Comparison of ENCODE assay signal across 8 cellular contexts in the genomic region with DNA sequence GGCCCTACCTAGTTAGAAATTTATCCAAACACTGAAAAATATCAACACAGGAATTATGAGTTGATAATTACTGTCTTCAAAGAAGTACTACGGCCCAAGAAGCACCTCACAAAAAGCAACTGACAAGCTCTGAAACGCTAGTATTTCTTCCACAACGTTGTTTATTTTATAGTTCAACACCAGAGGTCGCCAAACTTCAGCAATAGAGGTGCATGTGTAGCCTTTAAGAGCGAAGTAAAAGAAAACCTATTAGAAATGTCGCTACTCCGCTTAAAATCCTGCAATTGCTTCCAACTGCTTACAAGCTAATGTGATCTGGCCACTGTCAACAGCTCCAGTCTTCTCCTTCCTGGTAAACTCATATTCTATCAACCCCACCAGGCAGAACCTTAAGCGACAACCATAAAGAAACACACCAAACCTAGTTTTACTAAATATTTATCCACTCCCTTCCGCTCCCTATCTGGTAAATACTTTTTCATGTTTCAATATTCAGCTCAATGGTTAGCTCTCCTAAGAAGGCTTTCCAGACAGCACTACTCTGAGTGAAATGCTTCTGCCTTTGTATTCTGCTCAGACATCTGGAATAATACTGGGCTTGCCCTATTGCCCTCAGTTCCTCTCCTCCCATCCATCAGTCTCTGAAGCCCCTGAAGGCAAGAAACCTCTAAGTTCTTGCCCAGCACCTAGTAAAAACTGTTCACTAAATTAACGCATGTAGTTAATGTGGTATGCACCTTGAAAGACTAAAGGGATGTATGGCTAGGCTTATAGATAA.
A peak's percentile ranks its signal among the peaks of the same experiment; 100 is the strongest.
DNase-seq lines count a peak whose midpoint lies in the region; ATAC-seq, FAIRE-seq and TF ChIP-seq lines count a peak whose summit lies in the region.

No MANE protein-coding gene starts in this region.

- H3K9me2 ChIP-seq in Loucy (replicated peaks; ENCODE audit: low read depth, low read length): no peaks in the 10 kb centered on the region

- H3K27me3 ChIP-seq in Loucy (ENCODE audit: insufficient read depth, low read length, poor library complexity, severe bottlenecking) (no peaks in the 10 kb centered on the region), SJCRH30 (no peaks in the 10 kb centered on the region), mammary epithelial cell (ENCODE audit: insufficient read depth, low read length) (no peaks in the 10 kb centered on the region)

- peak; percentile 61 for ATAC-seq in GM18498 (IDR thresholded peaks at IDR 0.05; ENCODE audit: unreplicated experiment)

- CTCF ChIA-PET in mammary epithelial cell (lab: Charles Lee; ENCODE audit: low non-redundant PET): interaction anchor here (0.6 to 0.7 kb wide), 2 partner anchors 26 to 305 kb away, joined by 3 read pairs; no protein-coding TSS in a partner anchor

- peaks cover 28% of the 10 kb centered on the region for H3K36me3 ChIP-seq in Loucy (ENCODE audit: insufficient read depth, low read length)
- peaks cover 17% of the 10 kb centered on the region; the same call in 1 of the 2 replicates for H3K36me3 ChIP-seq in SJCRH30
- H3K36me3 ChIP-seq in mammary epithelial cell (ENCODE audit: insufficient read depth, low read length): peaks cover 13% of the 10 kb centered on the region
- H3K36me3 ChIP-seq in kidney (ENCODE audit: control insufficient read depth in 1 of 2, insufficient read depth in 2 of 2, low read length in 2 of 2): peaks cover 0 to 4% of the 10 kb centered on the region in 2 donors

- dilution Hi-C loops in mammary epithelial cell (cut with HindIII; ENCODE audit: low sequenced_read_pairs): no loop called here

- H3F3A ChIP-seq in Loucy (ENCODE audit: low read depth): no peaks in the 10 kb centered on the region; the same call in 1 of the 2 replicates

- intact Hi-C loops in mammary epithelial cell (cut with micrococcal nuclease) (loop anchor here (1.0 kb wide), 3 partner anchors 202 to 306 kb away; a partner anchor contains a TSS), kidney (cut with DNase I) (no loop called here)

- WGBS in mammary epithelial cell (ENCODE audit: low coverage, missing lambda C conversion rate): 39% methylated on average over 10 of the region's 10 CpGs

- peak; percentile 56 for DNase-seq in AG20443 (ENCODE audit: low spot score)
- peak; percentile 15 to 72 for DNase-seq in SJCRH30
- peak; percentile 56 for DNase-seq in mammary epithelial cell
- DNase-seq in kidney: no peak
- DNase-seq in stimulated activated CD4-positive, alpha-beta T cell treated with anti-CD3 and anti-CD28 coated beads, Interleukin-4, amount 100 ng/mL, for 4 hours: peak; percentile 1 to 25
- DNase-seq in cortex of kidney (lab: John Stamatoyannopoulos, UW): no peak

- no peak overlapping the region for H2AFZ ChIP-seq in Loucy (ENCODE audit: low read length)
- H2AFZ ChIP-seq in mammary epithelial cell (ENCODE audit: low read depth, low read length): no peak overlapping the region

- H3K9ac ChIP-seq in Loucy (ENCODE audit: low read depth, low read length, poor library complexity, severe bottlenecking): no peak overlapping the region
- no peak overlapping the region for H3K9ac ChIP-seq in mammary epithelial cell (ENCODE audit: insufficient read depth, low read length)
- H3K9ac ChIP-seq in kidney (ENCODE audit: low read length in 2 of 2): peak overlapping the region in 1 of 2 donors; percentile 21

- FAIRE-seq in kidney (lab: Jason Lieb, UNC): peak; percentile 82

- H4K20me1 ChIP-seq in Loucy (ENCODE audit: insufficient read depth, low read length, poor library complexity, severe bottlenecking) (no peaks in the 10 kb centered on the region), mammary epithelial cell (ENCODE audit: insufficient read depth, low read length) (no peaks in the 10 kb centered on the region)

- in situ Hi-C loops in mammary epithelial cell (cut with MboI; ENCODE audit: low sequenced_read_pairs in 2 of 2): loop anchor here in 1 of 2 donors (10.0 kb wide), 1 partner anchor 303 kb away; no protein-coding TSS in a partner anchor

- TF ChIP-seq CTCF in Loucy (conservative IDR thresholded peaks at IDR 0.05; ENCODE audit: low read length) (peak; percentile 90), mammary epithelial cell (conservative IDR thresholded peaks at IDR 0.05 in 1 of 2, IDR thresholded peaks at IDR 0.05 in 1 of 2; ENCODE audit: extremely low read depth in 1 of 2, insufficient read depth in 1 of 2, low read depth in 1 of 2, low read length in 2 of 2) (peak; percentile 65 to 67), kidney (IDR thresholded peaks at IDR 0.05; ENCODE audit: borderline replicate concordance, extremely low read depth, insufficient read depth) (peak; percentile 66)

- no peak overlapping the region for H3K4me2 ChIP-seq in Loucy (ENCODE audit: low read depth, low read length, poor library complexity, severe bottlenecking)
- no peak overlapping the region for H3K4me2 ChIP-seq in mammary epithelial cell (ENCODE audit: insufficient read depth, low read depth, low read length)

- no TSS peak for BruUV-seq in mammary epithelial cell (replicated peaks; lab: Mats Ljungman, UMichigan)

- no peaks in the 10 kb centered on the region for H3K79me2 ChIP-seq in Loucy (ENCODE audit: insufficient read depth, low read length)
- H3K79me2 ChIP-seq in mammary epithelial cell (ENCODE audit: insufficient read depth, low read length): peaks cover 24% of the 10 kb centered on the region

- H3K27ac ChIP-seq in SJCRH30 (no peak overlapping the region), mammary epithelial cell (ENCODE audit: insufficient read depth, low read depth, low read length) (no peak overlapping the region), kidney (ENCODE audit: low read depth in 2 of 2, low read length in 2 of 2) (no peak overlapping the region)

- H3K4me3 ChIP-seq in Loucy (ENCODE audit: low read length, poor library complexity, severe bottlenecking): no peak overlapping the region
- H3K4me3 ChIP-seq in SJCRH30: no peak overlapping the region
- H3K4me3 ChIP-seq in mammary epithelial cell (replicated peaks in 1 of 3; ENCODE audit: insufficient read depth in 1 of 3, low read depth in 2 of 3, low read length in 3 of 3): no peak overlapping the region
- peak overlapping the region in 1 of 2 donors; percentile 35 for H3K4me3 ChIP-seq in kidney (ENCODE audit: low read length in 2 of 2)

- no peaks in the 10 kb centered on the region; the same call in 1 of the 2 replicates for H3K9me3 ChIP-seq in Loucy (ENCODE audit: insufficient read depth, low read depth, low read length)
- no peaks in the 10 kb centered on the region; the same call in 1 of the 2 replicates for H3K9me3 ChIP-seq in SJCRH30 (replicated peaks)
- no peaks in the 10 kb centered on the region for H3K9me3 ChIP-seq in mammary epithelial cell (replicated peaks; ENCODE audit: insufficient read depth, low read length)
- no peaks in the 10 kb centered on the region for H3K9me3 ChIP-seq in kidney (ENCODE audit: control insufficient read depth in 1 of 2, low read length in 2 of 2)

- H3K4me1 ChIP-seq in Loucy (ENCODE audit: insufficient read depth, low read length, poor library complexity, severe bottlenecking) (no peaks in the 10 kb centered on the region), SJCRH30 (no peaks in the 10 kb centered on the region), mammary epithelial cell (ENCODE audit: insufficient read depth, low read length) (peaks cover 4% of the 10 kb centered on the region), kidney (ENCODE audit: control insufficient read depth in 1 of 2, insufficient read depth in 1 of 2, low read depth in 1 of 2, low read length in 2 of 2) (peaks cover 0 to 2% of the 10 kb centered on the region in 2 donors)

Comparison
In these comparisons a context has a peak if more than half of its experiments do, and no peak if none do; other contexts are left out.
1. DNase-seq: peak in AG20443 (single experiment), SJCRH30 (2 of 2), mammary epithelial cell (single experiment) and stimulated activated CD4-positive, alpha-beta T cell treated with anti-CD3 and anti-CD28 coated beads, Interleukin-4, amount 100 ng/mL, for 4 hours (2 of 2); none in kidney (single experiment) and cortex of kidney (single experiment).
2. Peak in every context shown above with its lines, with median percentiles within 50 percentile points of each other: CTCF ChIP-seq.